In genomic region chr1:9866836-9867235, GRCh38 we compare ENCODE assay signal across 8 cellular contexts.
"Had no signal": no experiment of that assay in that cellular context is flagged by ENCODE, and none has a peak within 500 bp of the region (broad histone marks: within the 10 kb centered on the region; RNA-seq: fewer than 3 reads in every experiment).

No MANE protein-coding gene starts in this region.

- H3K4me3 ChIP-seq: ascending aorta, cardiac muscle cell, coronary artery, left lung, thoracic aorta had no signal

- H3K4me1 ChIP-seq: ascending aorta, left lung had no signal

- H3K4me3 Mint-ChIP-seq: activated naive CD8-positive, alpha-beta T cell treated with anti-CD3 and anti-CD28 coated beads for 36 hours; natural killer cell treated with Interleukin-12 subunit alpha and Interleukin-12 subunit beta and Interleukin-15 and Interleukin-18, amount 100 ng/mL, for 72 hours; stimulated activated naive CD8-positive, alpha-beta T cell treated with anti-CD3 and anti-CD28 coated beads, Interleukin-15, Interleukin-2, amounts not matched to agents 100 ng/mL and 50 ng/mL, for 24 hours had no signal

- H3K36me3 Mint-ChIP-seq: activated naive CD8-positive, alpha-beta T cell treated with anti-CD3 and anti-CD28 coated beads for 36 hours; natural killer cell treated with Interleukin-12 subunit alpha and Interleukin-12 subunit beta and Interleukin-15 and Interleukin-18, amount 100 ng/mL, for 72 hours had no signal

- H3K27ac ChIP-seq: ascending aorta, cardiac muscle cell, coronary artery, left lung, thoracic aorta had no signal

- H3K9me3 ChIP-seq: ascending aorta, left lung, thoracic aorta had no signal

- H3K27ac Mint-ChIP-seq: activated naive CD8-positive, alpha-beta T cell treated with anti-CD3 and anti-CD28 coated beads for 36 hours; stimulated activated naive CD8-positive, alpha-beta T cell treated with anti-CD3 and anti-CD28 coated beads, Interleukin-15, Interleukin-2, amounts not matched to agents 100 ng/mL and 50 ng/mL, for 24 hours had no signal

- H3K27me3 Mint-ChIP-seq: activated naive CD8-positive, alpha-beta T cell treated with anti-CD3 and anti-CD28 coated beads for 36 hours; natural killer cell treated with Interleukin-12 subunit alpha and Interleukin-12 subunit beta and Interleukin-15 and Interleukin-18, amount 100 ng/mL, for 72 hours; stimulated activated naive CD8-positive, alpha-beta T cell treated with anti-CD3 and anti-CD28 coated beads, Interleukin-15, Interleukin-2, amounts not matched to agents 100 ng/mL and 50 ng/mL, for 24 hours had no signal

- H3K27me3 ChIP-seq: ascending aorta, cardiac muscle cell, left lung had no signal

- H3K9me3 Mint-ChIP-seq: activated naive CD8-positive, alpha-beta T cell treated with anti-CD3 and anti-CD28 coated beads for 36 hours; natural killer cell treated with Interleukin-12 subunit alpha and Interleukin-12 subunit beta and Interleukin-15 and Interleukin-18, amount 100 ng/mL, for 72 hours; stimulated activated naive CD8-positive, alpha-beta T cell treated with anti-CD3 and anti-CD28 coated beads, Interleukin-15, Interleukin-2, amounts not matched to agents 100 ng/mL and 50 ng/mL, for 24 hours had no signal
